10 cellular contexts compared by ENCODE assay signal in genomic region chr2:174117951-174118930, GRCh38.
DNase-seq lines count a peak whose midpoint lies in the region; ATAC-seq and TF ChIP-seq lines count a peak whose summit lies in the region.
"Had no signal": no experiment of that assay in that cellular context is flagged by ENCODE, and none has a peak within 500 bp of the region (broad histone marks: within the 10 kb centered on the region; RNA-seq: fewer than 3 reads in every experiment).

No MANE protein-coding gene starts in this region.

- H3K36me3 ChIP-seq in HCT116 (ENCODE audit: control insufficient read depth in 1 of 2, insufficient read depth in 2 of 2, low read length in 2 of 2) (peaks cover 2 to 12% of the 10 kb centered on the region in 2 experiments; a peak in 1 of 4 replicates), SJCRH30 (peaks cover 24% of the 10 kb centered on the region)
- H3K36me3 ChIP-seq: HAP-1 had no signal

- no peaks in the 10 kb centered on the region for H3K9me2 ChIP-seq in HCT116 (ENCODE audit: insufficient read depth)

- TSS peak; percentile 81 for BruUV-seq in HCT116 (replicated peaks; lab: Mats Ljungman, UMichigan)

- no peak overlapping the region for H2AFZ ChIP-seq in HCT116 (ENCODE audit: low read depth, low read length, poor library complexity, severe bottlenecking)

- intact Hi-C loops in HCT116 (cut with micrococcal nuclease), result no loop called here

- H3K27ac ChIP-seq in HCT116 (ENCODE audit: low read depth, low read length) (peak overlapping the region; percentile 89), SJCRH30 (no peak overlapping the region)

- H3K27me3 ChIP-seq in HCT116 (ENCODE audit: insufficient read depth, low read length) (no peaks in the 10 kb centered on the region), SJCRH30 (no peaks in the 10 kb centered on the region)

- peak overlapping the region; percentile 79 for H3K4me2 ChIP-seq in HCT116 (ENCODE audit: low read length)

- peaks cover 65 to 66% of the 10 kb centered on the region in 2 experiments for H3K4me1 ChIP-seq in HCT116 (ENCODE audit: control insufficient read depth in 1 of 2, insufficient read depth in 2 of 2, low read length in 2 of 2)
- H3K4me1 ChIP-seq in SJCRH30, result peaks cover 7% of the 10 kb centered on the region
- H3K4me1 ChIP-seq: HAP-1 had no signal

- RAD21 ChIA-PET in HCT116 (lab: Charles Lee; ENCODE audit: low non-redundant PET in 1 of 2, low total read pairs in 2 of 2, uncharacterized antibody in 2 of 2, unreplicated experiment in 2 of 2), result no interaction called here

- no peaks in the 10 kb centered on the region for H4K20me1 ChIP-seq in HCT116 (ENCODE audit: insufficient read depth)

- ATAC-seq in HCT116 (peak; percentile 53), HG02938 (IDR thresholded peaks at IDR 0.05; ENCODE audit: unreplicated experiment) (no peak)
- ATAC-seq: activated CD4-positive, alpha-beta T cell treated with anti-CD3 and anti-CD28 coated beads for 36 hours had no signal

- TF ChIP-seq RAD21 in HCT116 (IDR thresholded peaks at IDR 0.05; ENCODE audit: low read depth), result no peak

- H3K9me3 ChIP-seq in HCT116 (ENCODE audit: control insufficient read depth in 1 of 2, insufficient read depth in 1 of 2, low read depth in 1 of 2, low read length in 2 of 2), result no peaks in the 10 kb centered on the region
- no peaks in the 10 kb centered on the region for H3K9me3 ChIP-seq in SJCRH30 (replicated peaks)
- H3K9me3 ChIP-seq: HAP-1 had no signal

- TF ChIP-seq CTCF in HCT116 (IDR thresholded peaks at IDR 0.05 in 2 of 3, conservative IDR thresholded peaks at IDR 0.05 in 1 of 3; ENCODE audit: borderline replicate concordance in 1 of 3, insufficient read depth in 1 of 3, low read depth in 2 of 3, low read length in 2 of 3) (no peak), fibroblast of villous mesenchyme (IDR thresholded peaks at IDR 0.05; ENCODE audit: insufficient read depth, low read depth, low read length) (no peak)

- CTCF ChIA-PET in HCT116 (lab: Charles Lee), result no interaction called here

- H3K4me3 ChIP-seq in HCT116 (replicated peaks in 1 of 2; ENCODE audit: low read depth in 1 of 2, low read length in 2 of 2) (peak overlapping the region; percentile 35 to 54), fibroblast of villous mesenchyme (ENCODE audit: low read depth, low read length) (peak overlapping the region; percentile 1), SJCRH30 (no peak overlapping the region)
- H3K4me3 ChIP-seq: HAP-1 had no signal

- peaks cover 55% of the 10 kb centered on the region for H3K79me2 ChIP-seq in HCT116 (ENCODE audit: insufficient read depth, low read length)

- POLR2A ChIA-PET in HCT116 (lab: Charles Lee), result no interaction called here

- TF ChIP-seq POLR2A in HCT116 (IDR thresholded peaks at IDR 0.05; ENCODE audit: borderline replicate concordance, extremely low read depth, insufficient read depth, insufficient read length), result no peak

- DNase-seq in HCT116 (ENCODE audit: low read depth, low spot score) (peak; percentile 65), SW 1271 (lab: John Stamatoyannopoulos, UW) (peak; percentile 54 to 80), fibroblast of villous mesenchyme (ENCODE audit: low read depth) (peak; percentile 94), SJCRH30 (no peak), RPMI8226 (no peak)
- no peak for DNase-seq in activated CD4-positive, alpha-beta T cell treated with anti-CD3 and anti-CD28 coated beads, Interleukin-2, amount 50 U/mL, for 1 hour
- DNase-seq: activated CD4-positive, alpha-beta T cell treated with anti-CD3 and anti-CD28 coated beads for 36 hours; KG1 had no signal

- H3K9ac ChIP-seq in HCT116 (ENCODE audit: low read length), result peak overlapping the region; percentile 46

TF ChIP-seq in HCT116, 20 proteins besides CTCF, POLR2A, EP300 and RAD21:
- TF ChIP-seq FOSL1 (IDR thresholded peaks at IDR 0.05; ENCODE audit: low read depth), result peak; percentile 76
- TF ChIP-seq EZH2 (IDR thresholded peaks at IDR 0.05), result no peak
- TF ChIP-seq POLR2AphosphoS5 (IDR thresholded peaks at IDR 0.05; ENCODE audit: low read depth, low read length), result no peak
- peak; percentile 45; the same call in 1 of the 2 replicates for TF ChIP-seq CEBPB (IDR thresholded peaks at IDR 0.05; ENCODE audit: low read depth)
- peak; percentile 38; the same call in 1 of the 2 replicates for TF ChIP-seq MAX (IDR thresholded peaks at IDR 0.05)
- 0 out of 2 replicates have a peak, but pooled peaks have one; percentile 11 for TF ChIP-seq SRF (IDR thresholded peaks at IDR 0.05; ENCODE audit: low read depth)
- TF ChIP-seq ATF3 (IDR thresholded peaks at IDR 0.05), result 0 out of 2 replicates have a peak, but pooled peaks have one; percentile 17
- no peak for TF ChIP-seq EGR1 (IDR thresholded peaks at IDR 0.05; ENCODE audit: low read depth)
- TF ChIP-seq ZNF274 (IDR thresholded peaks at IDR 0.05; ENCODE audit: low read depth, low read length), result no peak
- TF ChIP-seq JUND (IDR thresholded peaks at IDR 0.05), result peak; percentile 73
- TF ChIP-seq ZFX (IDR thresholded peaks at IDR 0.05), result no peak
- TF ChIP-seq SP1 (IDR thresholded peaks at IDR 0.05; ENCODE audit: low read depth), result peak; percentile 73; the same call in 1 of the 2 replicates
- TF ChIP-seq ZBTB33 (IDR thresholded peaks at IDR 0.05; ENCODE audit: extremely low read depth, insufficient replicate concordance, low read length), result peak; percentile 87
- TF ChIP-seq ELF1 (IDR thresholded peaks at IDR 0.05; ENCODE audit: borderline replicate concordance, low read depth), result peak; percentile 58
- no peak for TF ChIP-seq TCF7L2 (IDR thresholded peaks at IDR 0.05; ENCODE audit: borderline replicate concordance, extremely low read depth, insufficient read depth, insufficient read length)
- TF ChIP-seq YY1 (IDR thresholded peaks at IDR 0.05; ENCODE audit: extremely low read depth, insufficient replicate concordance, low read depth, low read length), result no peak
- peak; percentile 61; the same call in 1 of the 2 replicates for TF ChIP-seq CBX3 (IDR thresholded peaks at IDR 0.05; ENCODE audit: low read depth)
- no peak for TF ChIP-seq REST (IDR thresholded peaks at IDR 0.05; ENCODE audit: low read depth)
- TF ChIP-seq SIN3A (IDR thresholded peaks at IDR 0.05; ENCODE audit: low read depth), result no peak; the same call in 1 of the 2 replicates
- TF ChIP-seq EZH2phosphoT487 (IDR thresholded peaks at IDR 0.05; ENCODE audit: borderline replicate concordance), result no peak

Comparison
In these comparisons a context has a peak if more than half of its experiments do, and no peak if none do; other contexts are left out.
1. DNase-seq: peak in HCT116 (single experiment), SW 1271 (2 of 2) and fibroblast of villous mesenchyme (single experiment); none in activated CD4-positive, alpha-beta T cell treated with anti-CD3 and anti-CD28 coated beads, Interleukin-2, amount 50 U/mL, for 1 hour (single experiment), SJCRH30 (0 of 2) and RPMI8226 (single experiment).